ENCODE assay signal across 25 cellular contexts in genomic region chr6:160203953-160204352, GRCh38. TPM values are rescaled to one million over a fixed set of nuclear protein-coding genes. Genes with fewer than 3 reads are reported as not detected.
A peak's percentile ranks its signal among the peaks of the same experiment; 100 is the strongest.
DNase-seq lines count a peak whose midpoint lies in the region; ATAC-seq and TF ChIP-seq lines count a peak whose summit lies in the region.
"Had no signal": no experiment of that assay in that cellular context is flagged by ENCODE, and none has a peak within 500 bp of the region (broad histone marks: within the 10 kb centered on the region; RNA-seq: fewer than 3 reads in every experiment).

No MANE protein-coding gene starts in this region.

- no peak overlapping the region for H3K27ac ChIP-seq in Peyer's patch
- H3K27ac ChIP-seq: BLaER1 had no signal

- H3K4me1 ChIP-seq in Peyer's patch, result no peaks in the 10 kb centered on the region
- H3K4me1 ChIP-seq: BE2C, BLaER1 had no signal

- H3K27me3 ChIP-seq in Peyer's patch, result no peaks in the 10 kb centered on the region
- H3K27me3 ChIP-seq: BE2C, BLaER1 had no signal

- peak overlapping the region; percentile 83 for H3K27ac Mint-ChIP-seq in osteocyte (ENCODE audit: unreplicated experiment)
- H3K27ac Mint-ChIP-seq: CD14-positive monocyte; CD4-positive, CD25-positive, alpha-beta regulatory T cell; CD8-positive, alpha-beta memory T cell had no signal

- intact Hi-C loops in left colon (cut with DNase I, micrococcal nuclease), result no loop called here

- no peak overlapping the region for H3K4me3 Mint-ChIP-seq in osteocyte (ENCODE audit: unreplicated experiment)
- H3K4me3 Mint-ChIP-seq: CD14-positive monocyte; CD4-positive, alpha-beta memory T cell; CD4-positive, CD25-positive, alpha-beta regulatory T cell; CD8-positive, alpha-beta memory T cell had no signal

- peaks cover 14% of the 10 kb centered on the region for H3K9me3 Mint-ChIP-seq in osteocyte (ENCODE audit: unreplicated experiment)

- peaks cover 4% of the 10 kb centered on the region for H3K27me3 Mint-ChIP-seq in osteocyte (ENCODE audit: unreplicated experiment)

- no peak for TF ChIP-seq POLR2A in Peyer's patch (IDR thresholded peaks at IDR 0.05)

- H3K36me3 ChIP-seq in Peyer's patch, result no peaks in the 10 kb centered on the region
- H3K36me3 ChIP-seq: BE2C, BLaER1 had no signal

- H3K4me1 Mint-ChIP-seq in osteocyte (ENCODE audit: unreplicated experiment), result peaks cover 44% of the 10 kb centered on the region
- H3K4me1 Mint-ChIP-seq: CD14-positive monocyte; CD4-positive, alpha-beta memory T cell; CD4-positive, CD25-positive, alpha-beta regulatory T cell; CD8-positive, alpha-beta memory T cell had no signal

- no peak for DNase-seq in left colon
- no peak for DNase-seq in osteocyte (ENCODE audit: extremely low spot score, unreplicated experiment)
- DNase-seq in Peyer's patch, result no peak
- DNase-seq: 8988T; ACHN; BE2C; C1 segment of cervical spinal cord; CD4-positive, alpha-beta memory T cell; CD4-positive, CD25-positive, alpha-beta regulatory T cell; CD8-positive, alpha-beta memory T cell; COR-L47; DMS 273 treated with DMSO at 0.1 percent for 48 hours; DMS153; DMS53; DMS79; DND-41; EL; GDM1 had no signal

- no peak overlapping the region for H3K4me3 ChIP-seq in Peyer's patch
- H3K4me3 ChIP-seq: BLaER1, GM12878 had no signal

- H3K9me3 ChIP-seq in Peyer's patch, result no peaks in the 10 kb centered on the region
- H3K9me3 ChIP-seq: BE2C had no signal

- TF ChIP-seq CTCF in osteocyte (IDR thresholded peaks at IDR 0.05), result no peak
- no peak for TF ChIP-seq CTCF in Peyer's patch (IDR thresholded peaks at IDR 0.05)

- H3K36me3 Mint-ChIP-seq in osteocyte (ENCODE audit: unreplicated experiment), result no peaks in the 10 kb centered on the region
- H3K36me3 Mint-ChIP-seq: CD14-positive monocyte; CD4-positive, CD25-positive, alpha-beta regulatory T cell had no signal

- ATAC-seq in left colon (peak; percentile 55), HG02852 (IDR thresholded peaks at IDR 0.05; ENCODE audit: unreplicated experiment) (no peak), GM19467 (IDR thresholded peaks at IDR 0.05; ENCODE audit: unreplicated experiment) (no peak)
- ATAC-seq: GM12878 had no signal

RNA-seq across cellular contexts. Expression of gene SLC22A2, which starts 54.7 kb away (rescaled TPM):
- not detected for total RNA-seq in left colon
- not detected in 2 replicates for total RNA-seq in osteocyte
- total RNA-seq in Peyer's patch, result not detected
- total RNA-seq: A673; CD4-positive, alpha-beta memory T cell; CD4-positive, CD25-positive, alpha-beta regulatory T cell; CD8-positive, alpha-beta memory T cell; G401; GM12878 had no signal
